Comparison of ENCODE assay signal across 17 cellular contexts in genomic region chr16:15807603-15808009, GRCh38. TPM values are rescaled to one million over a fixed set of nuclear protein-coding genes. Genes with fewer than 3 reads are reported as not detected.
DNase-seq lines count a peak whose midpoint lies in the region; ATAC-seq, FAIRE-seq and TF ChIP-seq lines count a peak whose summit lies in the region.
"Had no signal": no experiment of that assay in that cellular context is flagged by ENCODE, and none has a peak within 500 bp of the region (broad histone marks: within the 10 kb centered on the region; RNA-seq: fewer than 3 reads in every experiment).

No MANE protein-coding gene starts in this region.

- no peak overlapping the region for H4K91ac ChIP-seq in H1 (replicated peaks; ENCODE audit: insufficient read length, low read length)

- no peak overlapping the region for H2BK5ac ChIP-seq in H1 (ENCODE audit: low read depth, low read length)

- WGBS in H1 (ENCODE audit: extremely low coverage in 1 of 2, insufficient coverage in 1 of 2, insufficient read length in 1 of 2, insufficient replicate concordance in 2 of 2, low coverage in 1 of 2, low lambda C conversion rate in 2 of 2, missing lambda C conversion rate in 1 of 2), 2 experiments: 73% methylated on average over 9 of the region's 11 CpGs; no CpG with 5 or more reads in 1 of the 2 experiments

- H3K23me2 ChIP-seq in H1 (ENCODE audit: low read depth, low read length): no peaks in the 10 kb centered on the region

- TF ChIP-seq CTCF in H1 (IDR thresholded peaks at IDR 0.05; ENCODE audit: control extremely low read depth in 1 of 3, insufficient read depth in 1 of 3, low read depth in 1 of 3, low read length in 3 of 3) (no peak), GM13977 (IDR thresholded peaks at IDR 0.05; ENCODE audit: extremely low read depth, insufficient read depth, missing control alignments) (no peak)

- in situ Hi-C loops in GM13977 (cut with MboI; ENCODE audit: low pct_unique_long_range_greater_than_20kb, low sequenced_read_pairs, unreplicated experiment): no loop called here

- H3K4me2 ChIP-seq in BLaER1 (peak overlapping the region; percentile 92), H1 (ENCODE audit: insufficient read depth in 1 of 2, low read depth in 2 of 2, low read length in 2 of 2) (peak overlapping the region in 1 of 2 experiments; percentile 7; a peak in 1 of 4 replicates)

- DNase-seq in RPMI7951 (ENCODE audit: low read depth): peak; percentile 31
- DNase-seq in H1 (ENCODE audit: low read depth in 1 of 2, low spot score in 2 of 2): no peak
- DNase-seq in 8988T: no peak
- no peak for DNase-seq in sciatic nerve (ENCODE audit: low spot score)
- DNase-seq in GM13977 (ENCODE audit: low spot score): no peak
- DNase-seq: activated CD8-positive, alpha-beta T cell treated with anti-CD3 and anti-CD28 coated beads for 36 hours; caudate nucleus; DMS 273 treated with DMSO at 0.1 percent for 48 hours; hippocampal formation; MV-4-11; SIG-M5; T-helper 9 cell had no signal

- H2BK12ac ChIP-seq in H1 (ENCODE audit: low read depth, low read length): no peak overlapping the region

- TF ChIP-seq RAD21 in H1 (IDR thresholded peaks at IDR 0.05 in 1 of 2, conservative IDR thresholded peaks at IDR 0.05 in 1 of 2; ENCODE audit: low read depth in 2 of 2, low read length in 2 of 2): no peak

- TF ChIP-seq POLR2A in H1 (IDR thresholded peaks at IDR 0.05; ENCODE audit: control extremely low read depth in 1 of 2, low read depth in 2 of 2, low read length in 2 of 2): no peak

- no peaks in the 10 kb centered on the region for H3K9me3 ChIP-seq in BLaER1
- no peaks in the 10 kb centered on the region for H3K9me3 ChIP-seq in H1 (ENCODE audit: insufficient read depth in 2 of 2, low read depth in 1 of 2, low read length in 1 of 2)
- H3K9me3 ChIP-seq in muscle layer of duodenum (ENCODE audit: control insufficient read depth in 1 of 2, low read length in 2 of 2): no peaks in the 10 kb centered on the region

- no peak overlapping the region for H3K14ac ChIP-seq in H1 (ENCODE audit: insufficient read length)

- H2AFZ ChIP-seq in H1 (ENCODE audit: low read length): peak overlapping the region; percentile 81

- no peak overlapping the region for H2AK5ac ChIP-seq in H1 (ENCODE audit: low read depth, low read length)

- H3K18ac ChIP-seq in H1 (ENCODE audit: extremely low read depth, low read length): no peak overlapping the region

- no peak overlapping the region for H2BK15ac ChIP-seq in H1 (ENCODE audit: low read length)

- no peak overlapping the region for H2BK120ac ChIP-seq in H1 (replicated peaks; ENCODE audit: low read depth, low read length)

- H3K9ac ChIP-seq in BLaER1 (peak overlapping the region; percentile 71), H1 (replicated peaks in 1 of 4; ENCODE audit: extremely low read depth in 1 of 4, low read depth in 3 of 4, low read length in 3 of 4) (no peak overlapping the region; a peak in 1 of 7 replicates)

- no peak overlapping the region for H3K23ac ChIP-seq in H1 (ENCODE audit: insufficient read length)

- H3K27me3 ChIP-seq in BLaER1: no peaks in the 10 kb centered on the region
- H3K27me3 ChIP-seq in H1 (replicated peaks in 1 of 4; ENCODE audit: control insufficient read depth in 3 of 4, extremely low read depth in 1 of 4, insufficient read depth in 3 of 4, low read length in 3 of 4): peaks cover 0 to 2% (median 0%) of the 10 kb centered on the region in 4 experiments; a peak in 1 of 7 replicates
- H3K27me3 ChIP-seq in muscle layer of duodenum (ENCODE audit: low read depth, low read length): no peaks in the 10 kb centered on the region

- H3K27ac ChIP-seq in BLaER1: peak overlapping the region; percentile 73
- no peak overlapping the region for H3K27ac ChIP-seq in H1 (ENCODE audit: low read depth, low read length)
- peak overlapping the region; percentile 75 for H3K27ac ChIP-seq in muscle layer of duodenum (ENCODE audit: low read length)

- intact Hi-C loops in sciatic nerve (cut with DNase I): no loop called here

- H3K4me3 ChIP-seq in BLaER1 (peak overlapping the region; percentile 28), H1 (ENCODE audit: extremely low read depth in 1 of 4, insufficient read depth in 2 of 4, low read depth in 3 of 4, low read length in 4 of 4) (no peak overlapping the region), muscle layer of duodenum (ENCODE audit: low read depth in 1 of 2, low read length in 2 of 2) (peak overlapping the region in 1 of 2 donors; percentile 1)

- H3K4me1 ChIP-seq in BLaER1: peaks cover 71% of the 10 kb centered on the region
- H3K4me1 ChIP-seq in H1 (replicated peaks in 1 of 4; ENCODE audit: control insufficient read depth in 3 of 4, insufficient read depth in 4 of 4, low read length in 3 of 4): peaks cover 0 to 13% (median 6%) of the 10 kb centered on the region in 4 experiments; a peak in 6 of 7 replicates
- peaks cover 5 to 74% of the 10 kb centered on the region in 2 donors for H3K4me1 ChIP-seq in muscle layer of duodenum (ENCODE audit: control insufficient read depth in 1 of 2, insufficient read depth in 2 of 2, low read length in 2 of 2)

- POLR2A ChIA-PET in H1 (lab: Charles Lee; ENCODE audit: partially characterized antibody): no interaction called here

- no peak overlapping the region; the same call in 1 of the 2 replicates for H4K8ac ChIP-seq in H1 (ENCODE audit: extremely low read depth, insufficient read depth, low read length)

- no peak for TF ChIP-seq EP300 in H1 (IDR thresholded peaks at IDR 0.05; ENCODE audit: borderline replicate concordance in 1 of 2, low read depth in 2 of 2, low read length in 2 of 2)

- H3K36me3 ChIP-seq in BLaER1 (no peaks in the 10 kb centered on the region), H1 (ENCODE audit: control insufficient read depth in 2 of 4, insufficient read depth in 4 of 4, low read length in 3 of 4) (no peaks in the 10 kb centered on the region), muscle layer of duodenum (ENCODE audit: control insufficient read depth in 1 of 2, insufficient read depth in 2 of 2, low read length in 2 of 2) (peaks cover 0 to 3% of the 10 kb centered on the region in 2 donors)

- no peak overlapping the region for H3K56ac ChIP-seq in H1 (replicated peaks; ENCODE audit: insufficient read length, low read depth, low read length)

- no peaks in the 10 kb centered on the region for H4K20me1 ChIP-seq in BLaER1
- H4K20me1 ChIP-seq in H1 (replicated peaks in 1 of 2; ENCODE audit: control insufficient read depth in 1 of 2, insufficient read depth in 2 of 2, low read length in 2 of 2): no peaks in the 10 kb centered on the region

- FAIRE-seq in H1 (lab: Jason Lieb, UNC): no peak
- FAIRE-seq: HTR-8/SVneo had no signal

- H3K79me1 ChIP-seq in H1 (ENCODE audit: low read depth, low read length): no peaks in the 10 kb centered on the region

- CTCF ChIA-PET in H1 (lab: Charles Lee; ENCODE audit: partially characterized antibody): interaction anchor here (0.9 to 2.0 kb wide), 6 partner anchors 10 to 249 kb away, joined by 3 to 12 read pairs (median 6); no protein-coding TSS in a partner anchor

- no peak overlapping the region for H4K5ac ChIP-seq in H1 (ENCODE audit: insufficient read length, low read depth, low read length)

- H2BK20ac ChIP-seq in H1 (ENCODE audit: low read length): no peak overlapping the region

- ATAC-seq in HG03439 (IDR thresholded peaks at IDR 0.05; ENCODE audit: unreplicated experiment) (no peak), sciatic nerve (no peak)
- ATAC-seq: activated CD8-positive, alpha-beta T cell treated with anti-CD3 and anti-CD28 coated beads for 36 hours had no signal

- no peaks in the 10 kb centered on the region for H3K79me2 ChIP-seq in H1 (ENCODE audit: control insufficient read depth in 1 of 2, insufficient read depth in 2 of 2, low read length in 2 of 2)

- no peak overlapping the region for H3K4ac ChIP-seq in H1 (replicated peaks; ENCODE audit: insufficient read length, low read depth, low read length)

TF ChIP-seq in H1, 55 proteins besides CTCF, POLR2A, EP300 and RAD21:
- TF ChIP-seq NANOG (IDR thresholded peaks at IDR 0.05; ENCODE audit: insufficient read depth, low read depth, low read length, poor library complexity, severe bottlenecking) (no peak), SRF (IDR thresholded peaks at IDR 0.05; ENCODE audit: low read depth, low read length) (peak; percentile 85), ASH2L (IDR thresholded peaks at IDR 0.05; ENCODE audit: low read length) (peak; percentile 51), TBP (IDR thresholded peaks at IDR 0.05; ENCODE audit: low read depth, low read length) (0 out of 2 replicates have a peak, but pooled peaks have one; percentile 34)

RNA-seq across cellular contexts. Expression of gene MYH11, which starts 49.2 kb away (rescaled TPM):
- not detected in 2 replicates for total RNA-seq in RPMI7951 (2014; rRNA removed; shearing (Covaris generic))
- 0.71 and 0.78 TPM in 2 replicates for total RNA-seq in H1 (2021; fragmentation: NEBNext Ultra II Directional; extraction: Animal tissue kit (Norgen Biotek cat#: 25700))
- 0.11 and 0.20 TPM in 2 replicates for polyA plus RNA-seq in H1 (2011; rRNA removed)
- 0.40 TPM for polyA plus RNA-seq in H1 (2011; cell fraction: cytosol; rRNA removed)
- polyA plus RNA-seq in H1 (2011; cell fraction: nucleus; rRNA removed): 0.39 TPM
- 0.93 to 1.4 TPM (median 1.0 TPM) in 4 replicates for polyA plus RNA-seq in H1 (2012, experiment 1 of 2)
- polyA plus RNA-seq in H1 (2012, experiment 2 of 2): 0.21 TPM
- polyA plus RNA-seq in H1 (2013, experiment 1 of 2): 0.63 TPM
- polyA plus RNA-seq in H1 (2013, experiment 2 of 2): 0.79 TPM
- polyA minus RNA-seq in H1 (2011; rRNA and poly(A)+ RNA removed): 0.60 and 0.63 TPM in 2 replicates
- 0.73 TPM for polyA minus RNA-seq in H1 (2011; cell fraction: cytosol; rRNA and poly(A)+ RNA removed)
- polyA minus RNA-seq in H1 (2011; cell fraction: nucleus; rRNA and poly(A)+ RNA removed): 0.50 TPM
- total RNA-seq in sciatic nerve: 53.9 TPM
- total RNA-seq: activated CD8-positive, alpha-beta T cell treated with anti-CD3 and anti-CD28 coated beads for 36 hours; lung microvascular endothelial cell had no signal

Comparison
In these comparisons a context has a peak if more than half of its experiments do, and no peak if none do; other contexts are left out.
1. RNA of gene MYH11, which starts 49.2 kb away (total RNA-seq): 53.9 TPM in sciatic nerve (single experiment); 0.71 to 0.78 TPM in H1 and not detected in RPMI7951; every median in the first group is over 10 times any median in the second.